In genomic region chr2:20488136-20488705, GRCh38 we compare ENCODE assay signal across 1 cellular context.
TF ChIP-seq lines count a peak whose summit lies in the region.

No MANE protein-coding gene starts in this region.

TF ChIP-seq in H1, 55 proteins besides CTCF, POLR2A, EP300 and RAD21:
- no peak for TF ChIP-seq NANOG (IDR thresholded peaks at IDR 0.05; ENCODE audit: insufficient read depth, low read depth, low read length, poor library complexity, severe bottlenecking)
